Comparison of ENCODE assay signal across 8 cellular contexts in the genomic region with DNA sequence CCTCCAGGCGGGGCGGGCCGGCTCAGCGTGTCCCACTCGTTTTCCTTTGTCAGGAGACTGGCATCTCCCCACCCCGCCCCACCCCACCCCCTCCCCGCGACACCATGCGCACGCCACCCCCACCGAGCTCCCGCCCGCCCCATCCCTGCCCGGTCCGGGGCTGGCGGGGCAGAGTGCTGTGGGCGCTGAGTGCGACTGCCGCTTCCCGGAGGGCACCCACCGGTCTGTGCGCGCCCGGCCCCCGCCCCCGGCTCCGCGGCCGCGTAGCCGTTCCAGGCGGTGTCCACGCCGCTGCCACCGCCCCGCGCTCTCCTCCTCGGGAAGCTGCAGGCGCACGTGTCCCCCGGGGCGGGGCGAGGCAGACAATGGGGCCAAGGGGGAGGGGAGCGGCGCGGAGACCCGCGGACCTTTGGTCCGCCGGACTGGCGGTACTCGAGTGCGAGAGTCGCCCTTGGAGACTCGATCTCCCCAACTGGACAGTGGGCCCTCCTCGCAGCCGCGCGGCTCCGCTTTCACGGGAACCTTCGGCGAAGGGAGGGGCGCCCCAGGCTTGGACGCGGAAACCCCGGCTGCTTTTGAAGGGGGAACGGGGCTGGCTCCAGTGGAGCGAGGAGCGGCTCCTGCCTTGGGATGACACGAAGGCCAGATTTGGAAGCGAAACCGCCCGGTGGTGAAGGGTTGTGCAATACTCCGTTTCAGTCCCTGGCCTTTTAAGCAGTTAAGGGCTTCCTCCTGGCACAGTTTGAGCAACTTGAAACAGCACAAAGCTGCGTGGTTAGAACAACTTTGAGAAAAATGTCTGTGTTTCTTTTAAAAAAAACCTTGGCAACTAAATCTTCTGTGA. TPM values are rescaled to one million over a fixed set of nuclear protein-coding genes. Genes with fewer than 3 reads are reported as not detected.
DNase-seq lines count a peak whose midpoint lies in the region; ATAC-seq and TF ChIP-seq lines count a peak whose summit lies in the region.

No MANE protein-coding gene starts in this region.

- H3K4me3 ChIP-seq in BLaER1 treated with 17β-estradiol and CSF1 and Interleukin-3, amounts not matched to agents 10 nM and 100 nM, result peak overlapping the region; percentile 48 to 70 (median 61)
- peak overlapping the region; percentile 98 for H3K4me3 ChIP-seq in lower lobe of right lung

- H3K27me3 ChIP-seq in BLaER1 treated with 17β-estradiol and CSF1 and Interleukin-3, amounts not matched to agents 10 nM and 100 nM, result no peaks in the 10 kb centered on the region
- H3K27me3 ChIP-seq in lower lobe of right lung (ENCODE audit: low read depth), result no peaks in the 10 kb centered on the region

- H3K4me2 ChIP-seq in BLaER1 treated with 17β-estradiol and CSF1 and Interleukin-3, amounts not matched to agents 10 nM and 100 nM, result peak overlapping the region; percentile 65 to 89 (median 78); a peak in 21 of 22 replicates

- H3K4me1 ChIP-seq in BLaER1 treated with 17β-estradiol and CSF1 and Interleukin-3, amounts not matched to agents 10 nM and 100 nM, result peaks cover 20 to 35% (median 24%) of the 10 kb centered on the region in 10 experiments
- H3K4me1 ChIP-seq in lower lobe of right lung, result peaks cover 37% of the 10 kb centered on the region

- peak overlapping the region; percentile 89 to 100 (median 99) for H3K27ac ChIP-seq in BLaER1 treated with 17β-estradiol and CSF1 and Interleukin-3, amounts not matched to agents 10 nM and 100 nM
- peak overlapping the region; percentile 99 for H3K27ac ChIP-seq in lower lobe of right lung

- peaks cover 29 to 37% (median 34%) of the 10 kb centered on the region in 11 experiments; a peak in 21 of 22 replicates for H4K20me1 ChIP-seq in BLaER1 treated with 17β-estradiol and CSF1 and Interleukin-3, amounts not matched to agents 10 nM and 100 nM

- ATAC-seq in GM19328 (IDR thresholded peaks at IDR 0.05; ENCODE audit: unreplicated experiment) (peak; percentile 43), HG03460 (IDR thresholded peaks at IDR 0.05; ENCODE audit: unreplicated experiment) (peak; percentile 53), lower lobe of right lung (peak; percentile 74 to 81)

- intact Hi-C loops in lower lobe of right lung (cut with DNase I), result no loop called here

- H3K9me3 ChIP-seq in BLaER1 treated with 17β-estradiol and CSF1 and Interleukin-3, amounts not matched to agents 10 nM and 100 nM (replicated peaks in 1 of 11), result peaks cover 0 to 11% (median 0%) of the 10 kb centered on the region in 11 experiments; a peak in 3 of 22 replicates
- H3K9me3 ChIP-seq in lower lobe of right lung, result no peaks in the 10 kb centered on the region

- peaks cover 11 to 29% (median 25%) of the 10 kb centered on the region in 11 experiments; a peak in 21 of 22 replicates for H3K36me3 ChIP-seq in BLaER1 treated with 17β-estradiol and CSF1 and Interleukin-3, amounts not matched to agents 10 nM and 100 nM
- peaks cover 23% of the 10 kb centered on the region for H3K36me3 ChIP-seq in lower lobe of right lung

- H3K9ac ChIP-seq in BLaER1 treated with 17β-estradiol and CSF1 and Interleukin-3, amounts not matched to agents 10 nM and 100 nM, result peak overlapping the region; percentile 91 to 100 (median 96)

- DNase-seq in NCI-H524 (lab: John Stamatoyannopoulos, UW) (peak; percentile 82 to 89), ecto neural progenitor cell (ENCODE audit: low spot score) (peak; percentile 95), lower lobe of right lung (peak; percentile 92)
- DNase-seq in activated CD4-positive, alpha-beta T cell treated with anti-CD3 and anti-CD28 coated beads, Interleukin-2, amount 50 U/mL, for 1 hour, result peak; percentile 58
- peak; percentile 65 to 73 for DNase-seq in stimulated activated CD4-positive, alpha-beta T cell treated with anti-CD3 and anti-CD28 coated beads, Interleukin-4, amount 100 ng/mL, for 48 hours (ENCODE audit: low read depth in 2 of 2)

- no peak for TF ChIP-seq CTCF in lower lobe of right lung (IDR thresholded peaks at IDR 0.05)

RNA-seq across cellular contexts. Expression of a gene that starts 1.1 kb away (rescaled TPM):
- 78.7 TPM for total RNA-seq in lower lobe of right lung

RNA-seq across cellular contexts. Expression of a gene that starts 50.1 kb away (rescaled TPM):
- total RNA-seq in lower lobe of right lung, result 86.7 TPM

Comparison
In these comparisons a context has a peak if more than half of its experiments do, and no peak if none do; other contexts are left out.
1. Peak in every context shown above with its lines: DNase-seq, ATAC-seq, H3K4me3 ChIP-seq and H3K27ac ChIP-seq.